In genomic region chr11:69949327-69949726, GRCh38 we compare ENCODE assay signal across 11 cellular contexts.
A peak's percentile ranks its signal among the peaks of the same experiment; 100 is the strongest.
DNase-seq lines count a peak whose midpoint lies in the region; ATAC-seq and TF ChIP-seq lines count a peak whose summit lies in the region.
"Had no signal": no experiment of that assay in that cellular context is flagged by ENCODE, and none has a peak within 500 bp of the region (broad histone marks: within the 10 kb centered on the region; RNA-seq: fewer than 3 reads in every experiment).

No MANE protein-coding gene starts in this region.

- H3K4me1 Mint-ChIP-seq in activated naive CD4-positive, alpha-beta T cell treated with anti-CD3 and anti-CD28 coated beads for 36 hours (ENCODE audit: low read depth) = no peaks in the 10 kb centered on the region

- H3K36me3 ChIP-seq in brain microvascular endothelial cell (replicated peaks) (no peaks in the 10 kb centered on the region), aorta (ENCODE audit: control insufficient read depth in 1 of 2, insufficient read depth in 2 of 2, low read length in 1 of 2) (no peaks in the 10 kb centered on the region)
- H3K36me3 ChIP-seq: right lobe of liver, suprapubic skin had no signal

- H3K9me3 Mint-ChIP-seq in activated naive CD4-positive, alpha-beta T cell treated with anti-CD3 and anti-CD28 coated beads for 36 hours = no peaks in the 10 kb centered on the region
- H3K9me3 Mint-ChIP-seq: activated T-helper 2 cell treated with anti-CD3 and anti-CD28 coated beads, Interferon-gamma antibody, Interleukin-2, Interleukin-4, amounts not matched to agents 10 μg/mL and 5 μg/mL and 100 μg/mL, durations not matched to agents 14 hours and 24 hours and 36 hours had no signal

- peaks cover 13% of the 10 kb centered on the region for H3K27me3 Mint-ChIP-seq in activated naive CD4-positive, alpha-beta T cell treated with anti-CD3 and anti-CD28 coated beads for 36 hours (ENCODE audit: low read depth)

- H3K9me3 ChIP-seq in aorta (ENCODE audit: control insufficient read depth, low read length) = no peaks in the 10 kb centered on the region
- H3K9me3 ChIP-seq: right lobe of liver had no signal

- intact Hi-C loops in activated naive CD4-positive, alpha-beta T cell treated with anti-CD3 and anti-CD28 coated beads for 36 hours (cut with micrococcal nuclease) = no loop called here
- intact Hi-C loops in aorta (cut with DNase I) = no loop called here

- H3K4me1 ChIP-seq in aorta (ENCODE audit: control insufficient read depth in 1 of 2, insufficient read depth in 2 of 2, low read length in 2 of 2) = no peaks in the 10 kb centered on the region
- H3K4me1 ChIP-seq: suprapubic skin had no signal

- no peak overlapping the region for H3K27ac Mint-ChIP-seq in activated naive CD4-positive, alpha-beta T cell treated with anti-CD3 and anti-CD28 coated beads for 36 hours
- H3K27ac Mint-ChIP-seq: activated T-helper 2 cell treated with anti-CD3 and anti-CD28 coated beads, Interferon-gamma antibody, Interleukin-2, Interleukin-4, amounts not matched to agents 10 μg/mL and 5 μg/mL and 100 μg/mL, durations not matched to agents 14 hours and 24 hours and 36 hours had no signal

- peak overlapping the region; percentile 60 for H3K27ac ChIP-seq in brain microvascular endothelial cell
- peak overlapping the region in 1 of 2 donors; percentile 58 for H3K27ac ChIP-seq in aorta (ENCODE audit: low read depth in 1 of 2, low read length in 2 of 2)
- H3K27ac ChIP-seq: right lobe of liver, suprapubic skin had no signal

- WGBS in aorta, 2 donors = 35 to 39% methylated on average over 6 of the region's 6 CpGs

- no peaks in the 10 kb centered on the region for H3K27me3 ChIP-seq in brain microvascular endothelial cell (replicated peaks)
- H3K27me3 ChIP-seq in aorta (ENCODE audit: control insufficient read depth in 1 of 2, insufficient read depth in 2 of 2, low read length in 1 of 2) = no peaks in the 10 kb centered on the region
- H3K27me3 ChIP-seq: right lobe of liver had no signal

- no peak overlapping the region for H3K4me3 Mint-ChIP-seq in activated naive CD4-positive, alpha-beta T cell treated with anti-CD3 and anti-CD28 coated beads for 36 hours

- peak; percentile 8 for DNase-seq in activated naive CD4-positive, alpha-beta T cell treated with anti-CD3 and anti-CD28 coated beads, Interleukin-2, amount 50 U/mL, for 16 hours
- DNase-seq in activated naive CD4-positive, alpha-beta T cell treated with anti-CD3 and anti-CD28 coated beads for 36 hours = no peak
- DNase-seq in brain microvascular endothelial cell (peak; percentile 89), islet precursor cell (peak; percentile 97), aorta (peak; percentile 79 to 88), NCI-H1417 (lab: John Stamatoyannopoulos, UW) (no peak)
- DNase-seq in activated T-cell treated with anti-CD3 and anti-CD28 coated beads, Interleukin-2, amount 50 U/mL, for 1 hour = no peak

- in situ Hi-C loops in brain microvascular endothelial cell (cut with HindIII; ENCODE audit: low pct_ligation_motif_present, low sequenced_read_pairs) = no loop called here

- CTCF ChIA-PET in activated naive CD4-positive, alpha-beta T cell treated with anti-CD3 and anti-CD28 coated beads for 36 hours (lab: Charles Lee) = no interaction called here

- no peaks in the 10 kb centered on the region for H3K36me3 Mint-ChIP-seq in activated naive CD4-positive, alpha-beta T cell treated with anti-CD3 and anti-CD28 coated beads for 36 hours (ENCODE audit: low read depth)

- H3K4me3 ChIP-seq in brain microvascular endothelial cell (ENCODE audit: low read depth, low read length) (no peak overlapping the region), aorta (ENCODE audit: low read length in 2 of 2) (no peak overlapping the region)
- H3K4me3 ChIP-seq: right lobe of liver, suprapubic skin had no signal

- ATAC-seq in aorta (ENCODE audit: low FRiP score) (peak; percentile 67), GM19455 (IDR thresholded peaks at IDR 0.05; ENCODE audit: unreplicated experiment) (no peak)

- TF ChIP-seq CTCF in brain microvascular endothelial cell (IDR thresholded peaks at IDR 0.05; ENCODE audit: low read depth, low read length, missing control alignments) = no peak

Comparison
In these comparisons a context has a peak if more than half of its experiments do, and no peak if none do; other contexts are left out.
1. DNase-seq: peak in activated naive CD4-positive, alpha-beta T cell treated with anti-CD3 and anti-CD28 coated beads, Interleukin-2, amount 50 U/mL, for 16 hours (single experiment), brain microvascular endothelial cell (single experiment), islet precursor cell (single experiment) and aorta (2 of 2); none in activated naive CD4-positive, alpha-beta T cell treated with anti-CD3 and anti-CD28 coated beads for 36 hours (single experiment), NCI-H1417 (0 of 3) and activated T-cell treated with anti-CD3 and anti-CD28 coated beads, Interleukin-2, amount 50 U/mL, for 1 hour (single experiment).